ENCODE assay signal across 20 cellular contexts in the genomic region with DNA sequence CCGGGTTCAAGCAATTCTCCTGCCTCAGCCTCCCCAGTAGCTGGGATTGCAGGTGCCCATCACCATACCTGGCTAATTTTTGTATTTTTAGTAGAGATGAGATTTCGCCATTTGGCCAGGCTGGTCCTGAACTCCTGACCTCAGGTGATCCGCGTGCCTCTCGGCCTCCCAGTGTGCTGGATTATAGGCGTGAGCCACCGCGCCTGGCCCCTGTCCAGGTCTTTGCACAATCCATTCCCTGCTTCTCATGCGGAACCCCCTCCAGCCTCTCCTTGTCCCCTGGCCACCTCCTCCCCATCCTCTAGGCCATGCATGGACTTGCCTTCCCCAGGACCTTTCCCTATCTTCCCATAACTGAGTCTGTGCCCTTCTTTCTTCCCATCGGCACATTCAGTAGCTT. TPM values are rescaled to one million over a fixed set of nuclear protein-coding genes. Genes with fewer than 3 reads are reported as not detected.
A peak's percentile ranks its signal among the peaks of the same experiment; 100 is the strongest.
DNase-seq lines count a peak whose midpoint lies in the region; ATAC-seq, FAIRE-seq and TF ChIP-seq lines count a peak whose summit lies in the region.
"Had no signal": no experiment of that assay in that cellular context is flagged by ENCODE, and none has a peak within 500 bp of the region (broad histone marks: within the 10 kb centered on the region; RNA-seq: fewer than 3 reads in every experiment).

No MANE protein-coding gene starts in this region.

- H3K9me3 ChIP-seq in BLaER1, result no peaks in the 10 kb centered on the region
- H3K9me3 ChIP-seq in WERI-Rb-1 (ENCODE audit: severe bottlenecking), result no peaks in the 10 kb centered on the region

- no peak overlapping the region for H3K4me3 ChIP-seq in BLaER1
- no peak overlapping the region for H3K4me3 ChIP-seq in WERI-Rb-1 (ENCODE audit: low read depth, low read length)
- H3K4me3 ChIP-seq: GM12878, GM23338, K562 had no signal

- TF ChIP-seq CTCF in WERI-Rb-1 (IDR thresholded peaks at IDR 0.05; ENCODE audit: low read depth, low read length), result no peak
- TF ChIP-seq CTCF in nephron progenitor cell (IDR thresholded peaks at IDR 0.05), result no peak

- no peaks in the 10 kb centered on the region for H3K9me3 Mint-ChIP-seq in nephron progenitor cell
- H3K9me3 Mint-ChIP-seq: CD4-positive, CD25-positive, alpha-beta regulatory T cell; CD8-positive, alpha-beta memory T cell; GM23338; HFFc6 had no signal

- peaks cover 93% of the 10 kb centered on the region for H3K36me3 ChIP-seq in BLaER1
- H3K36me3 ChIP-seq in WERI-Rb-1, result peaks cover 61% of the 10 kb centered on the region

- H3K4me3 Mint-ChIP-seq in nephron progenitor cell, result no peak overlapping the region
- H3K4me3 Mint-ChIP-seq: B cell; CD4-positive, CD25-positive, alpha-beta regulatory T cell; CD8-positive, alpha-beta memory T cell; GM23338; HFFc6 had no signal

- DNase-seq in HTR-8/SVneo (ENCODE audit: insufficient read length, low spot score), result no peak
- peak; percentile 52 for DNase-seq in WERI-Rb-1
- no peak for DNase-seq in nephron progenitor cell
- no peak for DNase-seq in NCI-H2196 treated with DMSO at 0.1 percent for 48 hours (lab: John Stamatoyannopoulos, UW; ENCODE audit: unreplicated experiment)
- no peak for DNase-seq in cerebellum (ENCODE audit: low spot score)
- DNase-seq: C1 segment of cervical spinal cord; CD4-positive, CD25-positive, alpha-beta regulatory T cell; CD8-positive, alpha-beta memory T cell; DND-41; EL; HFFc6 had no signal

- peaks cover 5% of the 10 kb centered on the region; the same call in 1 of the 2 replicates for H4K20me1 ChIP-seq in BLaER1

- peak overlapping the region; percentile 83 for H3K27ac Mint-ChIP-seq in nephron progenitor cell
- H3K27ac Mint-ChIP-seq: B cell; CD4-positive, CD25-positive, alpha-beta regulatory T cell; GM23338; HFFc6 had no signal

- H3K27me3 Mint-ChIP-seq in nephron progenitor cell (ENCODE audit: low read depth, poor library complexity), result no peaks in the 10 kb centered on the region
- H3K27me3 Mint-ChIP-seq: B cell; CD4-positive, CD25-positive, alpha-beta regulatory T cell; CD8-positive, alpha-beta memory T cell had no signal

- FAIRE-seq in HTR-8/SVneo (lab: Jason Lieb, UNC), result peak; percentile 87
- FAIRE-seq: GM12878, GM19239, H54, K562 had no signal

- peaks cover 10% of the 10 kb centered on the region for H3K36me3 Mint-ChIP-seq in nephron progenitor cell (ENCODE audit: low read depth)

- 0 out of 2 replicates have a peak, but pooled peaks cover 8% of the 10 kb centered on the region for H3K4me1 ChIP-seq in BLaER1

- ATAC-seq in GM21381 (IDR thresholded peaks at IDR 0.05; ENCODE audit: unreplicated experiment), result no peak
- ATAC-seq: GM12878, GM23338, HCT116, K562 had no signal

- no peak overlapping the region for H3K4me2 ChIP-seq in BLaER1
- H3K4me2 ChIP-seq: GM23338 had no signal

- peaks cover 4% of the 10 kb centered on the region for H3K4me1 Mint-ChIP-seq in nephron progenitor cell
- H3K4me1 Mint-ChIP-seq: B cell had no signal

- H3K27me3 ChIP-seq in BLaER1 (no peaks in the 10 kb centered on the region), WERI-Rb-1 (ENCODE audit: insufficient read depth, low read depth, severe bottlenecking) (no peaks in the 10 kb centered on the region)

- 0 out of 2 replicates have a peak overlapping the region, but pooled peaks have one; percentile 29 for H3K9ac ChIP-seq in BLaER1

- no peak overlapping the region for H3K27ac ChIP-seq in BLaER1
- peak overlapping the region; percentile 78 for H3K27ac ChIP-seq in WERI-Rb-1

RNA-seq across cellular contexts. Expression of a gene that starts 8.7 kb away (rescaled TPM):
- total RNA-seq in cerebellum, result 22.2 TPM

RNA-seq across cellular contexts. Expression of a gene that starts 21.5 kb away (rescaled TPM):
- 64.4 TPM for total RNA-seq in cerebellum

RNA-seq across cellular contexts. Expression of a gene that starts 22.3 kb away (rescaled TPM):
- 12.2 TPM for total RNA-seq in cerebellum

RNA-seq across cellular contexts. Expression of a gene that starts 50.3 kb away (rescaled TPM):
- total RNA-seq in cerebellum, result 13.1 TPM

RNA-seq across cellular contexts. Expression of a gene that starts 56.9 kb away (rescaled TPM):
- 3.6 TPM for total RNA-seq in cerebellum
